In the genomic region with DNA sequence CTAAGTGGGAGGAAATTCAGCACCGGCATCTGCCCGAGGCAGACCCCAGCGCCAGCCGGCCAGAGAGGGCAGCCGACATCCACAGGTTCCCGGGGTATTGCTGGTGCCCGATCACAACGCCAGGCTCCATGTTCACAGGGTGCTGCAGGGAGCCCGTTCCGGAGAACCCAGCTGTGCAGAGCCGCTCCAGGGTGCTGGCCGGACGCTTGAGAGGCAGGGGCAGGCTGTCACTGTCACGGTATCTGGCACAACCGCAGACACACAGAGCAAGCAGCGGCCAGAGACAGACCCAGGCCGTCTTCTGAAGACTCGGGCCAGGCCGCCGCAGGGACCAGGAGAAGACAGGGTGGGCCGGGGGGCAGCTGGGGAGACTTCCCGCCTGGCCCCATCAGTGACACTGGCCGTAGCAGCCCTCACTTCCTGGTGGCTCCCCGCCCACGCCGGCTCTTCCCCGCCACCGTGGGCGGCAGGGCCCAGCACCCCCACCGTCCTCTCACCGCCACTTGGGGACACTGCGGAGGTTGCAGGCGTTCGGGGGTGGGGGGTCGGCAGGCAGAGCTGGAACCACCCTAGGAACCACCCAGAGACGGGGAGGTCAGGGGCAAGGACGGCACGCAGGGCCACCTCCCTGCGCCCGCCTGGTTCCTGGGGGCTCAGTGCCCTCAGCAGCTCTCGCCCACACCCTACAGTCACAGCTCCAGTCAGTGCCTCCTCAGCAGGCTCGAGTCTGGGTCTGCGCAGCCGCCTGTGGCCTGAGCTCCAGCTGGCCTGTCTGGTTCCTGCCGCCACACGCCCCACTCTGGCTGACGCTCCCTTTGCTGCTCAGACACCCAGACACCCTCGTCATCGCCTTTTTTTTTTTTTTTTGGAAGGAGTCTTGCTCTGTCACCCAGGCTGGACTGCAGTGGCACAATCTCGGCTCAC, we compare ENCODE assay signal across 1 cellular context.
TF ChIP-seq lines count a peak whose summit lies in the region.

No MANE protein-coding gene starts in this region.

TF ChIP-seq in SK-N-SH treated with all-trans-retinoic acid at 6 μM for 48 hours, 23 proteins besides CTCF, POLR2A, EP300 and RAD21 (continued from another document):
- TF ChIP-seq, protein P1, sequence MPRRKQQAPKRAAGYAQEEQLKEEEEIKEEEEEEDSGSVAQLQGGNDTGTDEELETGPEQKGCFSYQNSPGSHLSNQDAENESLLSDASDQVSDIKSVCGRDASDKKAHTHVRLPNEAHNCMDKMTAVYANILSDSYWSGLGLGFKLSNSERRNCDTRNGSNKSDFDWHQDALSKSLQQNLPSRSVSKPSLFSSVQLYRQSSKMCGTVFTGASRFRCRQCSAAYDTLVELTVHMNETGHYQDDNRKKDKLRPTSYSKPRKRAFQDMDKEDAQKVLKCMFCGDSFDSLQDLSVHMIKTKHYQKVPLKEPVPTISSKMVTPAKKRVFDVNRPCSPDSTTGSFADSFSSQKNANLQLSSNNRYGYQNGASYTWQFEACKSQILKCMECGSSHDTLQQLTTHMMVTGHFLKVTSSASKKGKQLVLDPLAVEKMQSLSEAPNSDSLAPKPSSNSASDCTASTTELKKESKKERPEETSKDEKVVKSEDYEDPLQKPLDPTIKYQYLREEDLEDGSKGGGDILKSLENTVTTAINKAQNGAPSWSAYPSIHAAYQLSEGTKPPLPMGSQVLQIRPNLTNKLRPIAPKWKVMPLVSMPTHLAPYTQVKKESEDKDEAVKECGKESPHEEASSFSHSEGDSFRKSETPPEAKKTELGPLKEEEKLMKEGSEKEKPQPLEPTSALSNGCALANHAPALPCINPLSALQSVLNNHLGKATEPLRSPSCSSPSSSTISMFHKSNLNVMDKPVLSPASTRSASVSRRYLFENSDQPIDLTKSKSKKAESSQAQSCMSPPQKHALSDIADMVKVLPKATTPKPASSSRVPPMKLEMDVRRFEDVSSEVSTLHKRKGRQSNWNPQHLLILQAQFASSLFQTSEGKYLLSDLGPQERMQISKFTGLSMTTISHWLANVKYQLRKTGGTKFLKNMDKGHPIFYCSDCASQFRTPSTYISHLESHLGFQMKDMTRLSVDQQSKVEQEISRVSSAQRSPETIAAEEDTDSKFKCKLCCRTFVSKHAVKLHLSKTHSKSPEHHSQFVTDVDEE (CRISPR knock-in tag; IDR thresholded peaks at IDR 0.05): no peak
- TF ChIP-seq PPARA (CRISPR knock-in tag; IDR thresholded peaks at IDR 0.05; ENCODE audit: borderline replicate concordance) (no peak), ZC3H10 (CRISPR knock-in tag; IDR thresholded peaks at IDR 0.05) (no peak)
TF ChIP-seq in SK-N-SH treated with all-trans-retinoic acid at 6 μM for 48 hours: peak in this region for 0.
